ENCODE assay signal across 23 cellular contexts in the genomic region with DNA sequence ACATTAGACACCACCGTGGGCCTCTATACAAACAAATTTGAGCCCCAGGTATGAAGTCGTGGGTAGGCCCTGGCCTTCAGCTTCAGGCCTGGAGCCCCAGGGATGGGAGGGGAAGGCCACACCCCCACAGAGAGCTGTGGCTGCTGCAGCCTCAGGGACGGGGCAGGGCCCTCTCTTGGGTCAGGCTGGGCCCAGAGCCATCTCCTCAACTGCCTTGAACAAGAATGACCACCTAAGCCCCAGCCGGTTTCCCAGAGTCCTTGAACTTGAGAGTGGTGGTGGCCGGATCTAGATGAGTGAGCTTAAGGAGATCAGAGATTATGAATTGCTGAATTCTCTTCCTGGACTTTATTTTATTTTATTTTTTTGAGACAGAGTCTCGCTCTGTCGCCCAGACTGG. TPM values are rescaled to one million over a fixed set of nuclear protein-coding genes. Genes with fewer than 3 reads are reported as not detected.
DNase-seq lines count a peak whose midpoint lies in the region; ATAC-seq and TF ChIP-seq lines count a peak whose summit lies in the region.
"Had no signal": no experiment of that assay in that cellular context is flagged by ENCODE, and none has a peak within 500 bp of the region (broad histone marks: within the 10 kb centered on the region; RNA-seq: fewer than 3 reads in every experiment).

No MANE protein-coding gene starts in this region.

- no peaks in the 10 kb centered on the region for H3K36me3 Mint-ChIP-seq in GM23338 (ENCODE audit: low read depth)
- H3K36me3 Mint-ChIP-seq: CD4-positive, CD25-positive, alpha-beta regulatory T cell had no signal

- TF ChIP-seq EP300 in upper lobe of left lung (IDR thresholded peaks at IDR 0.05), result peak in 3 of 4 donors; percentile 18 to 84 (median 49)

- no peak overlapping the region for H3K4me3 Mint-ChIP-seq in GM23338
- H3K4me3 Mint-ChIP-seq: CD4-positive, CD25-positive, alpha-beta regulatory T cell; H9; HFFc6 had no signal

- H3K9me2 ChIP-seq in GM23338 (ENCODE audit: insufficient read depth), result peaks cover 8% of the 10 kb centered on the region; the same call in 1 of the 2 replicates

- H3F3A ChIP-seq in GM23338 (replicated peaks; ENCODE audit: low read depth), result no peaks in the 10 kb centered on the region

- H3K9me3 ChIP-seq in colonic mucosa (no peaks in the 10 kb centered on the region), mucosa of descending colon (no peaks in the 10 kb centered on the region), upper lobe of left lung (no peaks in the 10 kb centered on the region)
- H3K9me3 ChIP-seq: BE2C had no signal

- H3K27me3 Mint-ChIP-seq in GM23338 (ENCODE audit: insufficient read depth, low read depth, poor library complexity), result peaks cover 8% of the 10 kb centered on the region
- H3K27me3 Mint-ChIP-seq: CD4-positive, CD25-positive, alpha-beta regulatory T cell had no signal

- WGBS in upper lobe of left lung, 2 donors, result 73% methylated on average over 6 to 7 of the region's 7 CpGs

- H3K4me1 ChIP-seq in GM23338 (ENCODE audit: insufficient read depth) (peaks cover 5% of the 10 kb centered on the region; the same call in 1 of the 2 replicates), colonic mucosa (peaks cover 3% of the 10 kb centered on the region), mucosa of descending colon (ENCODE audit: low read depth) (peaks cover 42% of the 10 kb centered on the region), upper lobe of left lung (peaks cover 16 to 53% (median 29%) of the 10 kb centered on the region in 4 donors)
- H3K4me1 ChIP-seq: BE2C had no signal

- ATAC-seq in GM23338 (peak; percentile 34; the same call in 2 of the 3 replicates), mucosa of descending colon (no peak), upper lobe of left lung (ENCODE audit: low FRiP score in 2 of 2) (peak; percentile 43 to 77), HG02970 (IDR thresholded peaks at IDR 0.05; ENCODE audit: low FRiP score, unreplicated experiment) (no peak)
- ATAC-seq: PC-3 had no signal

- H3K9ac ChIP-seq in colonic mucosa (ENCODE audit: low read depth in 2 of 2, low read length in 2 of 2), result no peak overlapping the region

- intact Hi-C loops in colonic mucosa (cut with DNase I) (no loop called here), mucosa of descending colon (cut with DNase I, micrococcal nuclease) (no loop called here)

- H3K4me3 ChIP-seq in GM23338 (no peak overlapping the region), colonic mucosa (no peak overlapping the region), mucosa of descending colon (no peak overlapping the region), upper lobe of left lung (no peak overlapping the region)

- TF ChIP-seq POLR2A in upper lobe of left lung (IDR thresholded peaks at IDR 0.05), result no peak

- H2AFZ ChIP-seq in GM23338, result no peak overlapping the region

- TF ChIP-seq CTCF in GM23338 (conservative IDR thresholded peaks at IDR 0.05; ENCODE audit: low read depth in 2 of 2) (no peak), colonic mucosa (IDR thresholded peaks at IDR 0.05) (no peak), mucosa of descending colon (IDR thresholded peaks at IDR 0.05) (no peak), upper lobe of left lung (IDR thresholded peaks at IDR 0.05) (no peak)

- H3K36me3 ChIP-seq in GM23338 (ENCODE audit: insufficient read depth) (no peaks in the 10 kb centered on the region), colonic mucosa (no peaks in the 10 kb centered on the region), mucosa of descending colon (ENCODE audit: low read depth) (no peaks in the 10 kb centered on the region), upper lobe of left lung (no peaks in the 10 kb centered on the region)
- H3K36me3 ChIP-seq: BE2C had no signal

- H4K20me1 ChIP-seq in GM23338 (replicated peaks; ENCODE audit: insufficient read depth), result no peaks in the 10 kb centered on the region

- DNase-seq in GM23338 (ENCODE audit: low spot score) (no peak), colonic mucosa (peak; percentile 44), mucosa of descending colon (peak; percentile 39 to 58 (median 50)), upper lobe of left lung (peak in 1 of 2 donors; percentile 94), NCI-H2196 treated with DMSO at 0.1 percent for 48 hours (lab: John Stamatoyannopoulos, UW; ENCODE audit: unreplicated experiment) (no peak), NCI-H524 treated with DMSO at 0.1 percent for 48 hours (lab: John Stamatoyannopoulos, UW) (no peak)
- DNase-seq: BE2C; CD4-positive, CD25-positive, alpha-beta regulatory T cell; COR-L47; H9; HFFc6; KG1; NCI-H1092; NCI-H1436; NCI-H187 treated with DMSO at 0.1 percent for 48 hours; NCI-H226; NCI-H524; PC-3; RPMI8226; SHP77; SW 1271 had no signal

- no peak overlapping the region for H3K27ac Mint-ChIP-seq in GM23338
- H3K27ac Mint-ChIP-seq: CD4-positive, CD25-positive, alpha-beta regulatory T cell; H9; HFFc6 had no signal

- H3K9me3 Mint-ChIP-seq in GM23338, result no peaks in the 10 kb centered on the region
- H3K9me3 Mint-ChIP-seq: H9, HFFc6 had no signal

- no peaks in the 10 kb centered on the region for H3K27me3 ChIP-seq in GM23338 (ENCODE audit: insufficient read depth)
- H3K27me3 ChIP-seq in colonic mucosa, result no peaks in the 10 kb centered on the region
- H3K27me3 ChIP-seq in upper lobe of left lung, result no peaks in the 10 kb centered on the region

- H3K79me2 ChIP-seq in GM23338 (replicated peaks; ENCODE audit: insufficient read depth), result no peaks in the 10 kb centered on the region

- H3K4me2 ChIP-seq in GM23338, result no peak overlapping the region

- H3K4me1 Mint-ChIP-seq in GM23338, result 0 out of 3 replicates have a peak, but pooled peaks cover 3% of the 10 kb centered on the region
- H3K4me1 Mint-ChIP-seq: CD4-positive, CD25-positive, alpha-beta regulatory T cell had no signal

- no peak overlapping the region for H3K27ac ChIP-seq in GM23338 (ENCODE audit: low read depth)
- H3K27ac ChIP-seq in colonic mucosa, result no peak overlapping the region
- peak overlapping the region; percentile 5 to 81 (median 61) for H3K27ac ChIP-seq in upper lobe of left lung

TF ChIP-seq in GM23338, 12 proteins besides CTCF, POLR2A, EP300 and RAD21 (continues in another document):
- TF ChIP-seq POLR2AphosphoS5 (IDR thresholded peaks at IDR 0.05; ENCODE audit: low read depth), result no peak
- no peak for TF ChIP-seq ZNF114 (CRISPR knock-in tag; IDR thresholded peaks at IDR 0.05)
- TF ChIP-seq NANOG (IDR thresholded peaks at IDR 0.05; ENCODE audit: borderline replicate concordance), result no peak
- TF ChIP-seq EZH2 (IDR thresholded peaks at IDR 0.05; ENCODE audit: low read depth, unreplicated experiment), result no peak
- TF ChIP-seq CREB1 (CRISPR knock-in tag; IDR thresholded peaks at IDR 0.05; ENCODE audit: low read depth), result no peak

RNA-seq across cellular contexts. Expression of a gene that starts 18.6 kb away (rescaled TPM):
- 1.1 and 1.2 TPM in 2 replicates for total RNA-seq in GM23338 (2014; rRNA removed; shearing (Covaris generic))
- polyA plus RNA-seq in GM23338 (2016; fragmentation: Nextera tagmentation; extraction: Ambion mirVana), result 0.78 and 0.94 TPM in 2 replicates
- total RNA-seq in colonic mucosa (10 to 100 TPM; 27.7 to 94.7 TPM), mucosa of descending colon (100 to 1,000 TPM; 164 to 452 (median 204) TPM), upper lobe of left lung (10 to 100 TPM; 40.3 to 82.0 (median 56.7) TPM)
- total RNA-seq: CD4-positive, CD25-positive, alpha-beta regulatory T cell; Daoy; HFFc6 had no signal
- polyA plus RNA-seq: CD4-positive, CD25-positive, alpha-beta regulatory T cell had no signal

Comparison
In these comparisons a context has a peak if more than half of its experiments do, and no peak if none do; other contexts are left out.
1. ATAC-seq: peak in GM23338 (single experiment) and upper lobe of left lung (2 of 2); none in mucosa of descending colon (single experiment) and HG02970 (single experiment).
2. DNase-seq: peak in colonic mucosa (single experiment) and mucosa of descending colon (3 of 3); none in GM23338 (single experiment), NCI-H2196 treated with DMSO at 0.1 percent for 48 hours (single experiment) and NCI-H524 treated with DMSO at 0.1 percent for 48 hours (single experiment).
3. H3K27ac ChIP-seq: peak in upper lobe of left lung (4 of 4); none in GM23338 (single experiment) and colonic mucosa (single experiment).
4. RNA of a gene that starts 18.6 kb away (total RNA-seq): 164 to 452 TPM in mucosa of descending colon, 27.7 to 94.7 TPM in colonic mucosa and 40.3 to 82.0 TPM in upper lobe of left lung; 1.1 to 1.2 TPM in GM23338; every median in the first group is over 10 times any median in the second.